41 cellular contexts compared by ENCODE assay signal in the genomic region with DNA sequence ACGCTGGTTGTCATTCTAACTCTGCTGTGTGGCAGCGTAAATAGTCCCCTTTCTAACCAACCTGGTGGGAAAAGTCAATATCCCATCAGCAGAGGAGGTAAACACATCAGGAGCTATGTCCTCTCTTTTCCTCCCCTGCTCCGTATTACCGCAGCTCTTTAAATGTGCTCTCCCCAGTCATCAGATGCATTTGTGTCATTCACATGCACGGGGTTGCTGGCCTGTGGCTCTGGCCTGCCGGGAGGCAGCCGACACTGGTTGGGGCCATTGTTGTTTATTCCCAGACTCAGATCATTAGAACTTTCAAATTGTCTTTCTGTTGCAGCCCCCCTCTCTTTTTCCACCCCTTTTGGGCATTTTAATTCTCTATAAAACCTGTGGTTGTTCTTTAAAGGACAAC. TPM values are rescaled to one million over a fixed set of nuclear protein-coding genes. Genes with fewer than 3 reads are reported as not detected.
"Had no signal": no experiment of that assay in that cellular context is flagged by ENCODE, and none has a peak within 500 bp of the region (broad histone marks: within the 10 kb centered on the region; RNA-seq: fewer than 3 reads in every experiment).

No MANE protein-coding gene starts in this region.

- H3K27me3 ChIP-seq: ascending aorta, foreskin keratinocyte had no signal

- H3K4me1 ChIP-seq: adrenal gland, ascending aorta, breast epithelium, esophagus muscularis mucosa, foreskin keratinocyte, gastrocnemius medialis, heart right ventricle had no signal

- ATAC-seq: activated CD4-positive, alpha-beta T cell treated with anti-CD3 and anti-CD28 coated beads for 36 hours; activated CD8-positive, alpha-beta memory T cell treated with anti-CD3 and anti-CD28 coated beads, Interleukin-2, amount 10 ng/mL, durations not matched to agents 7 days and 5 days; activated CD8-positive, alpha-beta T cell treated with anti-CD3 and anti-CD28 coated beads, Interleukin-2, amount 10 ng/mL, durations not matched to agents 7 days and 5 days; activated naive CD8-positive, alpha-beta T cell treated with anti-CD3 and anti-CD28 coated beads, Interleukin-2, amount 50 U/mL, for 24 hours; foreskin keratinocyte; gastrocnemius medialis; heart right ventricle; T-helper 17 cell had no signal

- DNase-seq: activated CD4-positive, alpha-beta memory T cell treated with anti-CD3 and anti-CD28 coated beads for 36 hours; activated CD4-positive, alpha-beta T cell treated with anti-CD3 and anti-CD28 coated beads for 36 hours; activated CD4-positive, alpha-beta T cell treated with anti-CD3 and anti-CD28 coated beads, Interleukin-2, amount 10 ng/mL, durations not matched to agents 24 days and 14 days; activated CD4-positive, CD25-positive, alpha-beta regulatory T cell; activated CD4-positive, CD25-positive, alpha-beta regulatory T cell treated with anti-CD3 and anti-CD28 coated beads, Interleukin-2, amount 50 U/mL, for 72 hours; activated CD8-positive, alpha-beta memory T cell treated with anti-CD3 and anti-CD28 coated beads, Interleukin-2, amount 10 ng/mL, durations not matched to agents 7 days and 5 days; activated CD8-positive, alpha-beta memory T cell treated with anti-CD3 and anti-CD28 coated beads, Interleukin-2, amount 50 U/mL, for 4 hours; activated CD8-positive, alpha-beta T cell treated with anti-CD3 and anti-CD28 coated beads, Interleukin-2, amount 10 ng/mL, durations not matched to agents 7 days and 5 days; activated effector memory CD4-positive, alpha-beta T cell treated with anti-CD3 and anti-CD28 coated beads, Interleukin-2, amount 50 U/mL, for 16 hours; activated naive CD4-positive, alpha-beta T cell treated with anti-CD3 and anti-CD28 coated beads for 36 hours; activated naive CD8-positive, alpha-beta T cell treated with anti-CD3 and anti-CD28 coated beads for 36 hours; activated naive CD8-positive, alpha-beta T cell treated with anti-CD3 and anti-CD28 coated beads, Interleukin-2, amount 50 U/mL, for 24 hours; activated T-cell treated with anti-CD3 and anti-CD28 coated beads, Interleukin-2, amount 50 U/mL, for 1 hour; activated T-cell treated with anti-CD3 and anti-CD28 coated beads, Interleukin-2, amount 50 U/mL, for 48 hours; adrenal gland; amygdala; central memory CD4-positive, alpha-beta T cell; cerebellar nuclear complex; dorsolateral prefrontal cortex; effector memory CD4-positive, alpha-beta T cell; erythroblast; foreskin keratinocyte; gastrocnemius medialis; heart right ventricle; T-helper 1 cell; T-helper 17 cell; T1000; WERI-Rb-1 had no signal

- H3K27ac Mint-ChIP-seq: activated CD4-positive, alpha-beta memory T cell treated with anti-CD3 and anti-CD28 coated beads for 36 hours; activated CD4-positive, alpha-beta T cell treated with anti-CD3 and anti-CD28 coated beads for 36 hours; activated CD4-positive, alpha-beta T cell treated with anti-CD3 and anti-CD28 coated beads, Interleukin-2, amount 10 ng/mL, durations not matched to agents 24 days and 14 days; activated CD8-positive, alpha-beta memory T cell treated with anti-CD3 and anti-CD28 coated beads, Interleukin-2, amount 10 ng/mL, durations not matched to agents 7 days and 5 days; activated CD8-positive, alpha-beta T cell treated with anti-CD3 and anti-CD28 coated beads, Interleukin-2, amount 10 ng/mL, durations not matched to agents 7 days and 5 days; activated naive CD4-positive, alpha-beta T cell treated with anti-CD3 and anti-CD28 coated beads for 36 hours; activated naive CD4-positive, alpha-beta T cell treated with anti-CD3 and anti-CD28 coated beads, Interleukin-2, amount 50 U/mL, for 24 hours; activated naive CD8-positive, alpha-beta T cell treated with anti-CD3 and anti-CD28 coated beads for 36 hours; activated naive CD8-positive, alpha-beta T cell treated with anti-CD3 and anti-CD28 coated beads, Interleukin-2, amount 50 U/mL, for 24 hours; activated T-helper 1 cell treated with anti-CD3 and anti-CD28 coated beads, Interleukin-12 subunit alpha, Interleukin-12 subunit beta, Interleukin-2, Interleukin-4 antibody, amounts not matched to agents 30 ng/mL and 10 ng/mL and 1 ng/mL, durations not matched to agents 14 hours and 24 hours and 36 hours; activated T-helper 2 cell treated with anti-CD3 and anti-CD28 coated beads, Interferon-gamma antibody, Interleukin-2, Interleukin-4, amounts not matched to agents 10 μg/mL and 5 μg/mL and 100 μg/mL, durations not matched to agents 14 hours and 24 hours and 36 hours; dendritic cell treated with granulocyte-macrophage colony-stimulating factor and Interleukin-4, amounts not matched to agents 40 ng/mL and 50 ng/mL, for 4 days; T-helper 17 cell; T-helper 2 cell treated with Interferon-gamma antibody and Interleukin-4, amounts not matched to agents 5 μg/mL and 100 μg/mL, for 36 hours had no signal

- H3K36me3 Mint-ChIP-seq: activated CD4-positive, alpha-beta memory T cell treated with anti-CD3 and anti-CD28 coated beads for 36 hours had no signal

- H3K4me1 Mint-ChIP-seq: activated CD4-positive, alpha-beta T cell treated with anti-CD3 and anti-CD28 coated beads for 36 hours; activated CD4-positive, alpha-beta T cell treated with anti-CD3 and anti-CD28 coated beads, Interleukin-2, amount 10 ng/mL, durations not matched to agents 24 days and 14 days; activated CD8-positive, alpha-beta memory T cell treated with anti-CD3 and anti-CD28 coated beads, Interleukin-2, amount 10 ng/mL, durations not matched to agents 7 days and 5 days; activated naive CD4-positive, alpha-beta T cell treated with anti-CD3 and anti-CD28 coated beads, Interleukin-2, amount 50 U/mL, for 24 hours; activated naive CD8-positive, alpha-beta T cell treated with anti-CD3 and anti-CD28 coated beads for 36 hours; activated naive CD8-positive, alpha-beta T cell treated with anti-CD3 and anti-CD28 coated beads, Interleukin-2, amount 50 U/mL, for 24 hours; T-helper 17 cell had no signal

- H3K27me3 Mint-ChIP-seq: activated CD4-positive, alpha-beta memory T cell treated with anti-CD3 and anti-CD28 coated beads for 36 hours; activated CD4-positive, alpha-beta T cell treated with anti-CD3 and anti-CD28 coated beads for 36 hours; activated CD4-positive, alpha-beta T cell treated with anti-CD3 and anti-CD28 coated beads, Interleukin-2, amount 10 ng/mL, durations not matched to agents 24 days and 14 days; activated CD8-positive, alpha-beta memory T cell treated with anti-CD3 and anti-CD28 coated beads, Interleukin-2, amount 10 ng/mL, durations not matched to agents 7 days and 5 days; activated naive CD4-positive, alpha-beta T cell treated with anti-CD3 and anti-CD28 coated beads, Interleukin-2, amount 50 U/mL, for 24 hours; activated naive CD8-positive, alpha-beta T cell treated with anti-CD3 and anti-CD28 coated beads for 36 hours; activated naive CD8-positive, alpha-beta T cell treated with anti-CD3 and anti-CD28 coated beads, Interleukin-2, amount 50 U/mL, for 24 hours; dendritic cell treated with granulocyte-macrophage colony-stimulating factor and Interleukin-4, amounts not matched to agents 40 ng/mL and 50 ng/mL, for 4 days; T-helper 17 cell had no signal

- H3K27ac ChIP-seq: adrenal gland, ascending aorta, breast epithelium, cardiac muscle cell, coronary artery, dorsolateral prefrontal cortex, esophagus muscularis mucosa, foreskin keratinocyte, gastrocnemius medialis, heart right ventricle, WERI-Rb-1 had no signal

- H3K4me3 ChIP-seq: adrenal gland, ascending aorta, breast epithelium, cardiac muscle cell, coronary artery, dorsolateral prefrontal cortex, esophagus muscularis mucosa, gastrocnemius medialis, heart right ventricle had no signal

- H3K36me3 ChIP-seq: adrenal gland, ascending aorta, breast epithelium, cardiac muscle cell, gastrocnemius medialis, WERI-Rb-1 had no signal

- H3K4me3 Mint-ChIP-seq: activated CD4-positive, alpha-beta memory T cell treated with anti-CD3 and anti-CD28 coated beads for 36 hours; activated CD4-positive, alpha-beta T cell treated with anti-CD3 and anti-CD28 coated beads for 36 hours; activated CD4-positive, alpha-beta T cell treated with anti-CD3 and anti-CD28 coated beads, Interleukin-2, amount 10 ng/mL, durations not matched to agents 24 days and 14 days; activated CD8-positive, alpha-beta memory T cell treated with anti-CD3 and anti-CD28 coated beads, Interleukin-2, amount 10 ng/mL, durations not matched to agents 7 days and 5 days; activated CD8-positive, alpha-beta T cell treated with anti-CD3 and anti-CD28 coated beads, Interleukin-2, amount 10 ng/mL, durations not matched to agents 7 days and 5 days; activated naive CD4-positive, alpha-beta T cell treated with anti-CD3 and anti-CD28 coated beads for 36 hours; activated naive CD4-positive, alpha-beta T cell treated with anti-CD3 and anti-CD28 coated beads, Interleukin-2, amount 50 U/mL, for 24 hours; activated naive CD8-positive, alpha-beta T cell treated with anti-CD3 and anti-CD28 coated beads for 36 hours; activated naive CD8-positive, alpha-beta T cell treated with anti-CD3 and anti-CD28 coated beads, Interleukin-2, amount 50 U/mL, for 24 hours; activated T-helper 1 cell treated with anti-CD3 and anti-CD28 coated beads, Interleukin-12 subunit alpha, Interleukin-12 subunit beta, Interleukin-2, Interleukin-4 antibody, amounts not matched to agents 30 ng/mL and 10 ng/mL and 1 ng/mL, durations not matched to agents 14 hours and 24 hours and 36 hours; brain; dendritic cell treated with granulocyte-macrophage colony-stimulating factor and Interleukin-4, amounts not matched to agents 40 ng/mL and 50 ng/mL, for 4 days; T-helper 17 cell; T-helper 2 cell treated with Interferon-gamma antibody and Interleukin-4, amounts not matched to agents 5 μg/mL and 100 μg/mL, for 36 hours had no signal

- H3K9me3 ChIP-seq: adrenal gland, ascending aorta, breast epithelium, esophagus muscularis mucosa, gastrocnemius medialis, heart right ventricle had no signal

- H3K9me3 Mint-ChIP-seq: activated CD4-positive, alpha-beta memory T cell treated with anti-CD3 and anti-CD28 coated beads for 36 hours; activated CD4-positive, alpha-beta T cell treated with anti-CD3 and anti-CD28 coated beads, Interleukin-2, amount 10 ng/mL, durations not matched to agents 24 days and 14 days; activated naive CD4-positive, alpha-beta T cell treated with anti-CD3 and anti-CD28 coated beads for 36 hours; activated naive CD4-positive, alpha-beta T cell treated with anti-CD3 and anti-CD28 coated beads, Interleukin-2, amount 50 U/mL, for 24 hours; activated naive CD8-positive, alpha-beta T cell treated with anti-CD3 and anti-CD28 coated beads for 36 hours; activated naive CD8-positive, alpha-beta T cell treated with anti-CD3 and anti-CD28 coated beads, Interleukin-2, amount 50 U/mL, for 24 hours; activated T-helper 1 cell treated with anti-CD3 and anti-CD28 coated beads, Interleukin-12 subunit alpha, Interleukin-12 subunit beta, Interleukin-2, Interleukin-4 antibody, amounts not matched to agents 30 ng/mL and 10 ng/mL and 1 ng/mL, durations not matched to agents 14 hours and 24 hours and 36 hours; activated T-helper 2 cell treated with anti-CD3 and anti-CD28 coated beads, Interferon-gamma antibody, Interleukin-2, Interleukin-4, amounts not matched to agents 10 μg/mL and 5 μg/mL and 100 μg/mL, durations not matched to agents 14 hours and 24 hours and 36 hours; brain; dendritic cell treated with granulocyte-macrophage colony-stimulating factor and Interleukin-4, amounts not matched to agents 40 ng/mL and 50 ng/mL, for 4 days; T-helper 2 cell treated with Interferon-gamma antibody and Interleukin-4, amounts not matched to agents 5 μg/mL and 100 μg/mL, for 36 hours had no signal

RNA-seq across cellular contexts. Expression of a gene that starts 21.9 kb away (rescaled TPM):
- total RNA-seq: activated CD4-positive, alpha-beta memory T cell treated with anti-CD3 and anti-CD28 coated beads for 36 hours; activated CD4-positive, alpha-beta T cell treated with anti-CD3 and anti-CD28 coated beads for 36 hours; activated CD4-positive, alpha-beta T cell treated with anti-CD3 and anti-CD28 coated beads, Interleukin-2, amount 10 ng/mL, durations not matched to agents 24 days and 14 days; activated CD8-positive, alpha-beta memory T cell treated with anti-CD3 and anti-CD28 coated beads for 36 hours; activated CD8-positive, alpha-beta memory T cell treated with anti-CD3 and anti-CD28 coated beads, Interleukin-2, amount 10 ng/mL, durations not matched to agents 7 days and 5 days; activated CD8-positive, alpha-beta T cell treated with anti-CD3 and anti-CD28 coated beads, Interleukin-2, amount 10 ng/mL, durations not matched to agents 7 days and 5 days; activated naive CD4-positive, alpha-beta T cell treated with anti-CD3 and anti-CD28 coated beads for 36 hours; activated naive CD8-positive, alpha-beta T cell treated with anti-CD3 and anti-CD28 coated beads for 36 hours; activated T-helper 1 cell treated with anti-CD3 and anti-CD28 coated beads, Interleukin-12 subunit alpha, Interleukin-12 subunit beta, Interleukin-2, Interleukin-4 antibody, amounts not matched to agents 30 ng/mL and 10 ng/mL and 1 ng/mL, durations not matched to agents 14 hours and 24 hours and 36 hours; activated T-helper 2 cell treated with anti-CD3 and anti-CD28 coated beads, Interferon-gamma antibody, Interleukin-2, Interleukin-4, amounts not matched to agents 10 μg/mL and 5 μg/mL and 100 μg/mL, durations not matched to agents 14 hours and 24 hours and 36 hours; adrenal gland; ascending aorta; cardiac muscle cell; esophagus muscularis mucosa; foreskin keratinocyte; glomerular endothelial cell; T-helper 17 cell had no signal
- polyA plus RNA-seq: adrenal gland, cardiac muscle cell, foreskin keratinocyte, heart right ventricle had no signal
